19 cellular contexts compared by ENCODE assay signal in genomic region chr9:114237781-114238180, GRCh38.
"Had no signal": no experiment of that assay in that cellular context is flagged by ENCODE, and none has a peak within 500 bp of the region (broad histone marks: within the 10 kb centered on the region; RNA-seq: fewer than 3 reads in every experiment).

No MANE protein-coding gene starts in this region.

- H3K36me3 ChIP-seq: left lung had no signal

- H3K4me3 ChIP-seq: coronary artery, left lung, pancreas, skin epidermis, stomach had no signal

- ATAC-seq: foreskin keratinocyte; left lung; naive thymus-derived CD4-positive, alpha-beta T cell; stimulated activated naive B cell treated with anti-CD40 and anti-IgM and Interleukin-4, amounts not matched to agents 10 μg/mL and 1 μg/mL and 100 μg/mL, for 72 hours had no signal

- H3K27me3 ChIP-seq: foreskin keratinocyte, pancreas, stomach had no signal

- H3K4me1 ChIP-seq: foreskin keratinocyte, left lung, pancreas had no signal

- DNase-seq: central memory CD4-positive, alpha-beta T cell; effector CD4-positive, alpha-beta T cell; endodermal cell; erythroblast; foreskin keratinocyte; head of caudate nucleus; hypothalamus; kidney glomerular epithelial cell; mesendoderm; naive thymus-derived CD4-positive, alpha-beta T cell; stimulated activated CD4-positive, alpha-beta T cell treated with anti-CD3 and anti-CD28 coated beads, Interleukin-2, amount 100 ng/mL, for 24 hours; stimulated activated CD4-positive, alpha-beta T cell treated with anti-CD3 and anti-CD28 coated beads, Interleukin-4, amount 100 ng/mL, for 4 hours; stimulated activated naive B cell treated with anti-CD40 and anti-IgM and Interleukin-4, amounts not matched to agents 10 μg/mL and 1 μg/mL and 100 μg/mL, for 72 hours; stomach; substantia nigra had no signal

- H3K9me3 ChIP-seq: left lung, pancreas, stomach had no signal

- H3K27ac ChIP-seq: foreskin keratinocyte, left lung, pancreas, stomach had no signal
